1 cellular context compared by ENCODE assay signal in the genomic region with DNA sequence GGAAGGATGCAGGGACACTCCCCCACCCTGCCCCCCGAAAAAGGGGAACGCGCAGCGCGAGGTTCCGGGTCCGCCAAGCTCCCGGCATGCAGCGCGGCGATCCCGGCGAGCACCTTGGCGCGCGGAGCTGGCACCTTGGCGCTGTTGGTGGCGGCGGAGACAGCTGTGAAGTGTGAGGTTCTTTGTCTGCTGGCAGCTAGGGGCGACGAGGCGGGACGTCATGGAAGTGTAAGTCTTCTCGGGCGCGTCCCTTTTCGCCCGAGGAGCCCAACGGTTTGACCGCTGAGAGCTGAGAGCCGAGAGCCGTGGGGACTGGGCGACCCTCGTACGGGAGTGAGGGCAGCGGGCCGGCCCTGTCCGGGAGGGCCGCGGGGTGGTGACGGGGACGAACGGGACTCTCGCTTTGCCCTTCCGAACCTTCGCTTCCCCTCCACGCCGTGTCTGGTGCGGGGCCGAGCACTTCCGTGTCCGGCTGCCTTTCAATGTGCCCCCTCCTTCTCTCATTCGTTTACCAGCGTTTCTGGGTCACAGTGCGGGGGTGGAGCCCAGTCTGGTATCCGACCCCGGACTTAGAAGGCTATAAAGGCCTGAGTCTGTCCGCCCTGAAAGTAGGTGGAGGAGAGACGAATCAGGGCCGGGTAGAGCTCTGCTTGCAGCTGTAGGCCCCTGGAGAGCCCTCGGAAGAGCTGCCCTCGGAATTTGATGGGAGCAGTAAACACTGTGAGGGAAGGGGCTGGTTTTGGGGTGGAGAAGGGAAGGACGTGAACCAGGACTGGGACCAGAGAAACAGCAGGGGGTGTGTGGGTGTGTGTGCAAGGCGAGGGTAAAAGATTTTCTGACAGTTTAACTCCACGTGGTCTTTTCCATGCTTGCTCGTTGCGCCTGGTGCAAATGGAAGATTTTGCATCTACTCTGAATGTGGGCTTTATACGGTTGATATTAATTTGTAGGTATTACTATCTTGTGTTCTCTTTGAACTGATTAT.
TF ChIP-seq lines count a peak whose summit lies in the region.

A gene (plus strand): TSS at position 105 of the 985 bp plus-strand sequence. CDS start 116 bp downstream, at position 221.

TF ChIP-seq in K562, 482 proteins besides CTCF, POLR2A, EP300 and RAD21 (continued from another document and continues in another):
- TF ChIP-seq, protein P1, sequence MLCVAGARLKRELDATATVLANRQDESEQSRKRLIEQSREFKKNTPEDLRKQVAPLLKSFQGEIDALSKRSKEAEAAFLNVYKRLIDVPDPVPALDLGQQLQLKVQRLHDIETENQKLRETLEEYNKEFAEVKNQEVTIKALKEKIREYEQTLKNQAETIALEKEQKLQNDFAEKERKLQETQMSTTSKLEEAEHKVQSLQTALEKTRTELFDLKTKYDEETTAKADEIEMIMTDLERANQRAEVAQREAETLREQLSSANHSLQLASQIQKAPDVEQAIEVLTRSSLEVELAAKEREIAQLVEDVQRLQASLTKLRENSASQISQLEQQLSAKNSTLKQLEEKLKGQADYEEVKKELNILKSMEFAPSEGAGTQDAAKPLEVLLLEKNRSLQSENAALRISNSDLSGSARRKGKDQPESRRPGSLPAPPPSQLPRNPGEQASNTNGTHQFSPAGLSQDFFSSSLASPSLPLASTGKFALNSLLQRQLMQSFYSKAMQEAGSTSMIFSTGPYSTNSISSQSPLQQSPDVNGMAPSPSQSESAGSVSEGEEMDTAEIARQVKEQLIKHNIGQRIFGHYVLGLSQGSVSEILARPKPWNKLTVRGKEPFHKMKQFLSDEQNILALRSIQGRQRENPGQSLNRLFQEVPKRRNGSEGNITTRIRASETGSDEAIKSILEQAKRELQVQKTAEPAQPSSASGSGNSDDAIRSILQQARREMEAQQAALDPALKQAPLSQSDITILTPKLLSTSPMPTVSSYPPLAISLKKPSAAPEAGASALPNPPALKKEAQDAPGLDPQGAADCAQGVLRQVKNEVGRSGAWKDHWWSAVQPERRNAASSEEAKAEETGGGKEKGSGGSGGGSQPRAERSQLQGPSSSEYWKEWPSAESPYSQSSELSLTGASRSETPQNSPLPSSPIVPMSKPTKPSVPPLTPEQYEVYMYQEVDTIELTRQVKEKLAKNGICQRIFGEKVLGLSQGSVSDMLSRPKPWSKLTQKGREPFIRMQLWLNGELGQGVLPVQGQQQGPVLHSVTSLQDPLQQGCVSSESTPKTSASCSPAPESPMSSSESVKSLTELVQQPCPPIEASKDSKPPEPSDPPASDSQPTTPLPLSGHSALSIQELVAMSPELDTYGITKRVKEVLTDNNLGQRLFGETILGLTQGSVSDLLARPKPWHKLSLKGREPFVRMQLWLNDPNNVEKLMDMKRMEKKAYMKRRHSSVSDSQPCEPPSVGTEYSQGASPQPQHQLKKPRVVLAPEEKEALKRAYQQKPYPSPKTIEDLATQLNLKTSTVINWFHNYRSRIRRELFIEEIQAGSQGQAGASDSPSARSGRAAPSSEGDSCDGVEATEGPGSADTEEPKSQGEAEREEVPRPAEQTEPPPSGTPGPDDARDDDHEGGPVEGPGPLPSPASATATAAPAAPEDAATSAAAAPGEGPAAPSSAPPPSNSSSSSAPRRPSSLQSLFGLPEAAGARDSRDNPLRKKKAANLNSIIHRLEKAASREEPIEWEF (CRISPR knock-in tag; IDR thresholded peaks at IDR 0.05), result no peak
- TF ChIP-seq TAL1 (IDR thresholded peaks at IDR 0.05) (no peak), ZFX (CRISPR knock-in tag; IDR thresholded peaks at IDR 0.05) (peak; percentile 83), ZFP1 (CRISPR knock-in tag; IDR thresholded peaks at IDR 0.05) (no peak), BMI1 (IDR thresholded peaks at IDR 0.05; ENCODE audit: low read length) (no peak), GATAD2B (IDR thresholded peaks at IDR 0.05; ENCODE audit: borderline replicate concordance) (no peak), PHB2 (IDR thresholded peaks at IDR 0.05; ENCODE audit: low read depth) (no peak), SMARCC2 (IDR thresholded peaks at IDR 0.05; ENCODE audit: low read depth) (no peak), PHF20 (IDR thresholded peaks at IDR 0.05; ENCODE audit: partially characterized antibody) (peak; percentile 86), ZBED1 (IDR thresholded peaks at IDR 0.05) (no peak), ZNF75A (CRISPR knock-in tag; IDR thresholded peaks at IDR 0.05) (no peak), ELF1 (tag; IDR thresholded peaks at IDR 0.05) (peak; percentile 93), FOXP1 (CRISPR knock-in tag; IDR thresholded peaks at IDR 0.05) (no peak; the same call in 1 of the 2 replicates), ZNF133 (CRISPR knock-in tag; IDR thresholded peaks at IDR 0.05) (no peak), KAT2B (IDR thresholded peaks at IDR 0.05; ENCODE audit: low read depth, low read length) (no peak), SMAD1 (IDR thresholded peaks at IDR 0.05; ENCODE audit: low read depth, low read length, partially characterized antibody) (no peak), ADNP (tag; IDR thresholded peaks at IDR 0.05) (no peak), ZNF695 (CRISPR knock-in tag; IDR thresholded peaks at IDR 0.05) (no peak), RBBP5 (IDR thresholded peaks at IDR 0.05; ENCODE audit: borderline replicate concordance, insufficient read depth, low read length, poor library complexity, severe bottlenecking) (peak; percentile 94), SOX6 (IDR thresholded peaks at IDR 0.05) (no peak), PML (IDR thresholded peaks at IDR 0.05; ENCODE audit: low read length) (peak; percentile 70), STAT5B (CRISPR knock-in tag; IDR thresholded peaks at IDR 0.05) (no peak), MAFK (IDR thresholded peaks at IDR 0.05; ENCODE audit: low read length) (0 out of 2 replicates have a peak, but pooled peaks have one; percentile 3), DACH1 (IDR thresholded peaks at IDR 0.05; ENCODE audit: partially characterized antibody) (peak; percentile 34), RBM14 (IDR thresholded peaks at IDR 0.05; ENCODE audit: borderline replicate concordance, insufficient read depth, low read depth, low read length) (peak; percentile 97; the same call in 1 of the 2 replicates)
- TF ChIP-seq, protein P2, sequence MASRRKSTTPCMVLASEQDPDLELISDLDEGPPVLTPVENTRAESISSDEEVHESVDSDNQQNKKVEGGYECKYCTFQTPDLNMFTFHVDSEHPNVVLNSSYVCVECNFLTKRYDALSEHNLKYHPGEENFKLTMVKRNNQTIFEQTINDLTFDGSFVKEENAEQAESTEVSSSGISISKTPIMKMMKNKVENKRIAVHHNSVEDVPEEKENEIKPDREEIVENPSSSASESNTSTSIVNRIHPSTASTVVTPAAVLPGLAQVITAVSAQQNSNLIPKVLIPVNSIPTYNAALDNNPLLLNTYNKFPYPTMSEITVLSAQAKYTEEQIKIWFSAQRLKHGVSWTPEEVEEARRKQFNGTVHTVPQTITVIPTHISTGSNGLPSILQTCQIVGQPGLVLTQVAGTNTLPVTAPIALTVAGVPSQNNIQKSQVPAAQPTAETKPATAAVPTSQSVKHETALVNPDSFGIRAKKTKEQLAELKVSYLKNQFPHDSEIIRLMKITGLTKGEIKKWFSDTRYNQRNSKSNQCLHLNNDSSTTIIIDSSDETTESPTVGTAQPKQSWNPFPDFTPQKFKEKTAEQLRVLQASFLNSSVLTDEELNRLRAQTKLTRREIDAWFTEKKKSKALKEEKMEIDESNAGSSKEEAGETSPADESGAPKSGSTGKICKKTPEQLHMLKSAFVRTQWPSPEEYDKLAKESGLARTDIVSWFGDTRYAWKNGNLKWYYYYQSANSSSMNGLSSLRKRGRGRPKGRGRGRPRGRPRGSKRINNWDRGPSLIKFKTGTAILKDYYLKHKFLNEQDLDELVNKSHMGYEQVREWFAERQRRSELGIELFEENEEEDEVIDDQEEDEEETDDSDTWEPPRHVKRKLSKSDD (conservative IDR thresholded peaks at IDR 0.05; ENCODE audit: low read length), result no peak
- TF ChIP-seq, protein P3, sequence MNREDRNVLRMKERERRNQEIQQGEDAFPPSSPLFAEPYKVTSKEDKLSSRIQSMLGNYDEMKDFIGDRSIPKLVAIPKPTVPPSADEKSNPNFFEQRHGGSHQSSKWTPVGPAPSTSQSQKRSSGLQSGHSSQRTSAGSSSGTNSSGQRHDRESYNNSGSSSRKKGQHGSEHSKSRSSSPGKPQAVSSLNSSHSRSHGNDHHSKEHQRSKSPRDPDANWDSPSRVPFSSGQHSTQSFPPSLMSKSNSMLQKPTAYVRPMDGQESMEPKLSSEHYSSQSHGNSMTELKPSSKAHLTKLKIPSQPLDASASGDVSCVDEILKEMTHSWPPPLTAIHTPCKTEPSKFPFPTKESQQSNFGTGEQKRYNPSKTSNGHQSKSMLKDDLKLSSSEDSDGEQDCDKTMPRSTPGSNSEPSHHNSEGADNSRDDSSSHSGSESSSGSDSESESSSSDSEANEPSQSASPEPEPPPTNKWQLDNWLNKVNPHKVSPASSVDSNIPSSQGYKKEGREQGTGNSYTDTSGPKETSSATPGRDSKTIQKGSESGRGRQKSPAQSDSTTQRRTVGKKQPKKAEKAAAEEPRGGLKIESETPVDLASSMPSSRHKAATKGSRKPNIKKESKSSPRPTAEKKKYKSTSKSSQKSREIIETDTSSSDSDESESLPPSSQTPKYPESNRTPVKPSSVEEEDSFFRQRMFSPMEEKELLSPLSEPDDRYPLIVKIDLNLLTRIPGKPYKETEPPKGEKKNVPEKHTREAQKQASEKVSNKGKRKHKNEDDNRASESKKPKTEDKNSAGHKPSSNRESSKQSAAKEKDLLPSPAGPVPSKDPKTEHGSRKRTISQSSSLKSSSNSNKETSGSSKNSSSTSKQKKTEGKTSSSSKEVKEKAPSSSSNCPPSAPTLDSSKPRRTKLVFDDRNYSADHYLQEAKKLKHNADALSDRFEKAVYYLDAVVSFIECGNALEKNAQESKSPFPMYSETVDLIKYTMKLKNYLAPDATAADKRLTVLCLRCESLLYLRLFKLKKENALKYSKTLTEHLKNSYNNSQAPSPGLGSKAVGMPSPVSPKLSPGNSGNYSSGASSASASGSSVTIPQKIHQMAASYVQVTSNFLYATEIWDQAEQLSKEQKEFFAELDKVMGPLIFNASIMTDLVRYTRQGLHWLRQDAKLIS (CRISPR knock-in tag; IDR thresholded peaks at IDR 0.05), result peak; percentile 83; the same call in 1 of the 2 replicates
- TF ChIP-seq, protein P4, sequence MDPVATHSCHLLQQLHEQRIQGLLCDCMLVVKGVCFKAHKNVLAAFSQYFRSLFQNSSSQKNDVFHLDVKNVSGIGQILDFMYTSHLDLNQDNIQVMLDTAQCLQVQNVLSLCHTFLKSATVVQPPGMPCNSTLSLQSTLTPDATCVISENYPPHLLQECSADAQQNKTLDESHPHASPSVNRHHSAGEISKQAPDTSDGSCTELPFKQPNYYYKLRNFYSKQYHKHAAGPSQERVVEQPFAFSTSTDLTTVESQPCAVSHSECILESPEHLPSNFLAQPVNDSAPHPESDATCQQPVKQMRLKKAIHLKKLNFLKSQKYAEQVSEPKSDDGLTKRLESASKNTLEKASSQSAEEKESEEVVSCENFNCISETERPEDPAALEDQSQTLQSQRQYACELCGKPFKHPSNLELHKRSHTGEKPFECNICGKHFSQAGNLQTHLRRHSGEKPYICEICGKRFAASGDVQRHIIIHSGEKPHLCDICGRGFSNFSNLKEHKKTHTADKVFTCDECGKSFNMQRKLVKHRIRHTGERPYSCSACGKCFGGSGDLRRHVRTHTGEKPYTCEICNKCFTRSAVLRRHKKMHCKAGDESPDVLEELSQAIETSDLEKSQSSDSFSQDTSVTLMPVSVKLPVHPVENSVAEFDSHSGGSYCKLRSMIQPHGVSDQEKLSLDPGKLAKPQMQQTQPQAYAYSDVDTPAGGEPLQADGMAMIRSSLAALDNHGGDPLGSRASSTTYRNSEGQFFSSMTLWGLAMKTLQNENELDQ (CRISPR knock-in tag; IDR thresholded peaks at IDR 0.05; ENCODE audit: borderline replicate concordance), result no peak
- TF ChIP-seq, protein P5, sequence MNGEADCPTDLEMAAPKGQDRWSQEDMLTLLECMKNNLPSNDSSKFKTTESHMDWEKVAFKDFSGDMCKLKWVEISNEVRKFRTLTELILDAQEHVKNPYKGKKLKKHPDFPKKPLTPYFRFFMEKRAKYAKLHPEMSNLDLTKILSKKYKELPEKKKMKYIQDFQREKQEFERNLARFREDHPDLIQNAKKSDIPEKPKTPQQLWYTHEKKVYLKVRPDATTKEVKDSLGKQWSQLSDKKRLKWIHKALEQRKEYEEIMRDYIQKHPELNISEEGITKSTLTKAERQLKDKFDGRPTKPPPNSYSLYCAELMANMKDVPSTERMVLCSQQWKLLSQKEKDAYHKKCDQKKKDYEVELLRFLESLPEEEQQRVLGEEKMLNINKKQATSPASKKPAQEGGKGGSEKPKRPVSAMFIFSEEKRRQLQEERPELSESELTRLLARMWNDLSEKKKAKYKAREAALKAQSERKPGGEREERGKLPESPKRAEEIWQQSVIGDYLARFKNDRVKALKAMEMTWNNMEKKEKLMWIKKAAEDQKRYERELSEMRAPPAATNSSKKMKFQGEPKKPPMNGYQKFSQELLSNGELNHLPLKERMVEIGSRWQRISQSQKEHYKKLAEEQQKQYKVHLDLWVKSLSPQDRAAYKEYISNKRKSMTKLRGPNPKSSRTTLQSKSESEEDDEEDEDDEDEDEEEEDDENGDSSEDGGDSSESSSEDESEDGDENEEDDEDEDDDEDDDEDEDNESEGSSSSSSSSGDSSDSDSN (IDR thresholded peaks at IDR 0.05; ENCODE audit: borderline replicate concordance in 1 of 2, low read depth in 2 of 2, low read length in 2 of 2), result 0 out of 4 replicates have a peak, but pooled peaks of 1 of the 2 experiments have one; percentile 42
- TF ChIP-seq, protein P6, sequence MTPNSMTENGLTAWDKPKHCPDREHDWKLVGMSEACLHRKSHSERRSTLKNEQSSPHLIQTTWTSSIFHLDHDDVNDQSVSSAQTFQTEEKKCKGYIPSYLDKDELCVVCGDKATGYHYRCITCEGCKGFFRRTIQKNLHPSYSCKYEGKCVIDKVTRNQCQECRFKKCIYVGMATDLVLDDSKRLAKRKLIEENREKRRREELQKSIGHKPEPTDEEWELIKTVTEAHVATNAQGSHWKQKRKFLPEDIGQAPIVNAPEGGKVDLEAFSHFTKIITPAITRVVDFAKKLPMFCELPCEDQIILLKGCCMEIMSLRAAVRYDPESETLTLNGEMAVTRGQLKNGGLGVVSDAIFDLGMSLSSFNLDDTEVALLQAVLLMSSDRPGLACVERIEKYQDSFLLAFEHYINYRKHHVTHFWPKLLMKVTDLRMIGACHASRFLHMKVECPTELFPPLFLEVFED (CRISPR knock-in tag; conservative IDR thresholded peaks at IDR 0.05), result no peak
- TF ChIP-seq, protein P7, sequence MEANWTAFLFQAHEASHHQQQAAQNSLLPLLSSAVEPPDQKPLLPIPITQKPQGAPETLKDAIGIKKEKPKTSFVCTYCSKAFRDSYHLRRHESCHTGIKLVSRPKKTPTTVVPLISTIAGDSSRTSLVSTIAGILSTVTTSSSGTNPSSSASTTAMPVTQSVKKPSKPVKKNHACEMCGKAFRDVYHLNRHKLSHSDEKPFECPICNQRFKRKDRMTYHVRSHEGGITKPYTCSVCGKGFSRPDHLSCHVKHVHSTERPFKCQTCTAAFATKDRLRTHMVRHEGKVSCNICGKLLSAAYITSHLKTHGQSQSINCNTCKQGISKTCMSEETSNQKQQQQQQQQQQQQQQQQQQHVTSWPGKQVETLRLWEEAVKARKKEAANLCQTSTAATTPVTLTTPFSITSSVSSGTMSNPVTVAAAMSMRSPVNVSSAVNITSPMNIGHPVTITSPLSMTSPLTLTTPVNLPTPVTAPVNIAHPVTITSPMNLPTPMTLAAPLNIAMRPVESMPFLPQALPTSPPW (CRISPR knock-in tag; IDR thresholded peaks at IDR 0.05), result peak; percentile 84
- TF ChIP-seq, protein P8, sequence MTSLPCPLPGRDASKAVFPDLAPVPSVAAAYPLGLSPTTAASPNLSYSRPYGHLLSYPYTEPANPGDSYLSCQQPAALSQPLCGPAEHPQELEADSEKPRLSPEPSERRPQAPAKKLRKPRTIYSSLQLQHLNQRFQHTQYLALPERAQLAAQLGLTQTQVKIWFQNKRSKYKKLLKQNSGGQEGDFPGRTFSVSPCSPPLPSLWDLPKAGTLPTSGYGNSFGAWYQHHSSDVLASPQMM (CRISPR knock-in tag; IDR thresholded peaks at IDR 0.05), result no peak
